In the genomic region with DNA sequence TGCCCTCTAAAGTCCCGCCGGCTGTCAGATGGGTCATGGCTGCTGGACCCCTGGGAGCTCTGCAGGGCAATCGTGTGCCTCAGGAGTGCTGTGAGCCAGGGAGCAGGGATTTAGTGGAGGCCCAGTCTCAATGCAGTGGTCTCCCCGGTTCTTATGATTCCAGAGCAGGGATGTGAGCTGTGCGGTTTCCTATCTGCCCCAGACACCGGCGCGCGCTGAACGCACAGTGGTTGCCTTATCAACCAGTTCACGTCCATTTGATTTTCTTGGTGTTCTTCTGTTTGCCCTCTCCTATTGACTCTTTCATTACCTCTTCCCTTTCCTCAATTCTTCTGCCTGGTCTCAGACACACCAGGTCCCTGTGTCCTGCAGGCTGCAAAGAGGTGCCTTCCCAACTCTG, we compare ENCODE assay signal across 22 cellular contexts. TPM values are rescaled to one million over a fixed set of nuclear protein-coding genes. Genes with fewer than 3 reads are reported as not detected.
DNase-seq lines count a peak whose midpoint lies in the region; ATAC-seq and TF ChIP-seq lines count a peak whose summit lies in the region.
"Had no signal": no experiment of that assay in that cellular context is flagged by ENCODE, and none has a peak within 500 bp of the region (broad histone marks: within the 10 kb centered on the region; RNA-seq: fewer than 3 reads in every experiment).

No MANE protein-coding gene starts in this region.

- H3K27me3 ChIP-seq in Panc1 (ENCODE audit: control insufficient read depth, insufficient read depth, low read length) (peaks cover 3% of the 10 kb centered on the region; the same call in 1 of the 2 replicates), parathyroid adenoma (ENCODE audit: control insufficient read depth, insufficient read depth, low read length) (no peaks in the 10 kb centered on the region)

- ATAC-seq in Panc1 (peak; percentile 7; the same call in 1 of the 2 replicates), GM19023 (IDR thresholded peaks at IDR 0.05; ENCODE audit: unreplicated experiment) (no peak), GM21515 (IDR thresholded peaks at IDR 0.05; ENCODE audit: unreplicated experiment) (no peak), HG03159 (IDR thresholded peaks at IDR 0.05; ENCODE audit: unreplicated experiment) (no peak)
- ATAC-seq: T-cell had no signal

- H3K9me3 ChIP-seq in Panc1 (ENCODE audit: control insufficient read depth, insufficient read depth, low read depth, low read length) = no peaks in the 10 kb centered on the region
- H3K9me3 ChIP-seq in parathyroid adenoma (ENCODE audit: control insufficient read depth, low read length) = no peaks in the 10 kb centered on the region

- no peak overlapping the region for H3K4me2 ChIP-seq in parathyroid adenoma (ENCODE audit: low read length)

- no peaks in the 10 kb centered on the region for H3K36me3 ChIP-seq in Panc1 (ENCODE audit: control insufficient read depth, insufficient read depth, low read length)
- no peaks in the 10 kb centered on the region for H3K36me3 ChIP-seq in parathyroid adenoma (ENCODE audit: control insufficient read depth, insufficient read depth, low read length)

- H3K27ac ChIP-seq in Panc1 (ENCODE audit: low read length) = no peak overlapping the region
- no peak overlapping the region for H3K27ac ChIP-seq in parathyroid adenoma
- H3K27ac ChIP-seq: SK-N-MC had no signal

- CTCF ChIA-PET in Panc1 (lab: Charles Lee) = interaction anchor here (1.1 kb wide), 1 partner anchor 15 kb away, joined by 3 read pairs; no protein-coding TSS in a partner anchor

- H3K79me2 ChIP-seq in parathyroid adenoma = no peaks in the 10 kb centered on the region

- in situ Hi-C loops in Panc1 (cut with HindIII; ENCODE audit: low pct_unique_long_range_greater_than_20kb, low sequenced_read_pairs) = no loop called here

- H2AFZ ChIP-seq in parathyroid adenoma = peak overlapping the region; percentile 53

- POLR2A ChIA-PET in Panc1 (lab: Charles Lee) = interaction anchor here (0.6 kb wide), 1 partner anchor 286 kb away, joined by 4 read pairs; no protein-coding TSS in a partner anchor

- H3K4me3 ChIP-seq in Panc1 (ENCODE audit: low read depth in 2 of 2, low read length in 2 of 2) = no peak overlapping the region
- H3K4me3 ChIP-seq in parathyroid adenoma (ENCODE audit: low read depth, low read length) = no peak overlapping the region
- H3K4me3 ChIP-seq: SK-N-MC had no signal

- no peak for TF ChIP-seq POLR2A in erythroblast (IDR thresholded peaks at IDR 0.05; ENCODE audit: low read length)

- TF ChIP-seq CTCF in Panc1 (IDR thresholded peaks at IDR 0.05) = no peak
- no peak for TF ChIP-seq CTCF in parathyroid adenoma (IDR thresholded peaks at IDR 0.05)

- intact Hi-C loops in Panc1 (cut with micrococcal nuclease; ENCODE audit: unreplicated experiment) = no loop called here

- no TSS peak for BruUV-seq in Panc1 (replicated peaks; lab: Mats Ljungman, UMichigan)

- peaks cover 8% of the 10 kb centered on the region for H3K4me1 ChIP-seq in Panc1 (ENCODE audit: control insufficient read depth, insufficient read depth, low read length)
- no peaks in the 10 kb centered on the region for H3K4me1 ChIP-seq in parathyroid adenoma

- no peak overlapping the region for H3K9ac ChIP-seq in parathyroid adenoma

- peak; percentile 26 for DNase-seq in CMK (ENCODE audit: low read depth)
- DNase-seq in Panc1 (ENCODE audit: low read depth, low spot score) = no peak
- DNase-seq in erythroblast (lab: John Stamatoyannopoulos, UW) = peak; percentile 78 to 84
- DNase-seq in DMS53 (lab: John Stamatoyannopoulos, UW) = no peak
- DNase-seq: AML-193; CD4-positive, alpha-beta T cell; DMS153; GF-D8; GOT3; MM.1S; NCI-H1092 treated with DMSO at 0.1 percent for 48 hours; NCI-H146; NCI-H2081; NCI-H446 treated with DMSO at 0.1 percent for 48 hours; NCI-H69; SHP77; T-cell had no signal

RNA-seq across cellular contexts. Expression of a gene that starts 55.5 kb away (rescaled TPM):
- total RNA-seq in Panc1 (2021; ENCODE audit: unreplicated experiment) = 0.05 TPM
- polyA plus RNA-seq in Panc1 (2012; ENCODE audit: insufficient read length) = 0.10 TPM
- total RNA-seq: CD4-positive, alpha-beta T cell had no signal

Comparison
In these comparisons a context has a peak if more than half of its experiments do, and no peak if none do; other contexts are left out.
1. DNase-seq: peak in CMK (single experiment) and erythroblast (2 of 2); none in Panc1 (single experiment) and DMS53 (single experiment).